ENCODE assay signal across 12 cellular contexts in the genomic region with DNA sequence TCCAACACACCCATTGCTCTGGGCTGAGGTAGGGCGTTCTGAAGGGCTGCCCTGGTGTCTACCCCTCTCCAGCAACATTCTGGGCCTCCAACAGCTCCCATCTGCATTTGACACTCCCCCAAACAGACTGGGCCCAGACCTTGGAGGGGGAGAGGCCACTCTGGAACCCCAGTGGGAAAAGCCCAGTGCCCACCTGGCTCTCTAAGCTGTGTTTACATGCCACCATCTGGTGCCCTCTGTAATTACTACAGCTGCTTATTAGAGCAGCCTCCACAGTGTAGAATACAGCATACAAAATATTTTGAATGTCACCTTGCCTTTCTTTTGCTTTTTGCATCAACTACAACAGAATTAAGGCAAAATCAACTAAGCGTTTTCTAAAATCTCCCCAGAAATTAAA. TPM values are rescaled to one million over a fixed set of nuclear protein-coding genes. Genes with fewer than 3 reads are reported as not detected.
DNase-seq lines count a peak whose midpoint lies in the region; ATAC-seq and TF ChIP-seq lines count a peak whose summit lies in the region.
"Had no signal": no experiment of that assay in that cellular context is flagged by ENCODE, and none has a peak within 500 bp of the region (broad histone marks: within the 10 kb centered on the region; RNA-seq: fewer than 3 reads in every experiment).

No MANE protein-coding gene starts in this region.

- no peak overlapping the region for H3K4me3 Mint-ChIP-seq in T-helper 17 cell
- peak overlapping the region in 2 of 10 donors; percentile 45 to 50 for H3K4me3 Mint-ChIP-seq in naive thymus-derived CD8-positive, alpha-beta T cell

- H2AFZ ChIP-seq in mesenchymal stem cell (ENCODE audit: low read depth, low read length): no peak overlapping the region

- no peak for TF ChIP-seq CTCF in lower lobe of right lung (IDR thresholded peaks at IDR 0.05)

- H4K91ac ChIP-seq in mesenchymal stem cell (ENCODE audit: low read length): no peak overlapping the region

- H3K36me3 ChIP-seq in lower lobe of right lung: no peaks in the 10 kb centered on the region
- H3K36me3 ChIP-seq in mesenchymal stem cell (ENCODE audit: control insufficient read depth in 1 of 2, insufficient read depth in 2 of 2, low read depth in 1 of 2, low read length in 2 of 2): no peaks in the 10 kb centered on the region

- peaks cover 11% of the 10 kb centered on the region for H3K4me1 ChIP-seq in lower lobe of right lung
- no peaks in the 10 kb centered on the region for H3K4me1 ChIP-seq in mesenchymal stem cell (ENCODE audit: control insufficient read depth, insufficient read depth, low read depth, low read length)
- H3K4me1 ChIP-seq: Caco-2 had no signal

- H3K27ac Mint-ChIP-seq in T-helper 17 cell: peak overlapping the region; percentile 83
- peak overlapping the region in 9 of 10 donors; percentile 91 to 97 (median 96) for H3K27ac Mint-ChIP-seq in naive thymus-derived CD8-positive, alpha-beta T cell

- 95% methylated on average over 1 of the region's 2 CpGs for WGBS in mesenchymal stem cell

- no peaks in the 10 kb centered on the region for H3K27me3 Mint-ChIP-seq in T-helper 17 cell
- peaks cover 0 to 13% (median 8%) of the 10 kb centered on the region in 5 donors for H3K27me3 Mint-ChIP-seq in naive thymus-derived CD8-positive, alpha-beta T cell

- no peaks in the 10 kb centered on the region for H3K27me3 ChIP-seq in lower lobe of right lung (ENCODE audit: low read depth)
- peaks cover 0 to 12% of the 10 kb centered on the region in 2 experiments for H3K27me3 ChIP-seq in mesenchymal stem cell (ENCODE audit: control insufficient read depth in 1 of 2, insufficient read depth in 1 of 2, low read length in 2 of 2)

- H3K36me3 Mint-ChIP-seq in T-helper 17 cell (ENCODE audit: low read depth): peaks cover 2% of the 10 kb centered on the region
- peaks cover 0 to 5% (median 0%) of the 10 kb centered on the region in 3 donors for H3K36me3 Mint-ChIP-seq in naive thymus-derived CD8-positive, alpha-beta T cell

- intact Hi-C loops in lower lobe of right lung (cut with DNase I): no loop called here

- H4K8ac ChIP-seq in mesenchymal stem cell (ENCODE audit: low read length): no peak overlapping the region

- H2BK12ac ChIP-seq in mesenchymal stem cell (ENCODE audit: low read length in 2 of 2): peak overlapping the region in 1 of 2 experiments; percentile 15

- DNase-seq in NCI-H345 (lab: John Stamatoyannopoulos, UW) (peak; percentile 4), NCI-H345 treated with DMSO at 0.1 percent for 48 hours (lab: John Stamatoyannopoulos, UW; ENCODE audit: unreplicated experiment) (no peak), NCI-H146 (lab: John Stamatoyannopoulos, UW) (peak; percentile 63), T-helper 17 cell (no peak), lower lobe of right lung (no peak), mesenchymal stem cell (no peak)
- no peak for DNase-seq in naive thymus-derived CD8-positive, alpha-beta T cell
- DNase-seq: 8988T, Caco-2, NCI-H526, small intestine had no signal

- no peak overlapping the region for H3K4ac ChIP-seq in mesenchymal stem cell (ENCODE audit: low read depth in 1 of 2, low read length in 2 of 2)

- H2BK5ac ChIP-seq in mesenchymal stem cell (ENCODE audit: low read depth, low read length, poor library complexity, severe bottlenecking): no peak overlapping the region

- H3K23ac ChIP-seq in mesenchymal stem cell (ENCODE audit: low read length in 2 of 2): peak overlapping the region in 1 of 2 experiments; percentile 73

- H3K4me1 Mint-ChIP-seq in T-helper 17 cell: peaks cover 9% of the 10 kb centered on the region
- peaks cover 15 to 40% (median 29%) of the 10 kb centered on the region in 4 donors for H3K4me1 Mint-ChIP-seq in naive thymus-derived CD8-positive, alpha-beta T cell

- no peak overlapping the region for H3K4me2 ChIP-seq in mesenchymal stem cell (ENCODE audit: low read length, poor library complexity, severe bottlenecking)

- H3K27ac ChIP-seq in lower lobe of right lung (no peak overlapping the region), mesenchymal stem cell (ENCODE audit: low read length, poor library complexity, severe bottlenecking) (no peak overlapping the region)

- peaks cover 0 to 3% (median 0%) of the 10 kb centered on the region in 9 donors for H3K9me3 Mint-ChIP-seq in naive thymus-derived CD8-positive, alpha-beta T cell

- H3K9me3 ChIP-seq in T-helper 17 cell (ENCODE audit: control insufficient read depth, low read length, poor library complexity, severe bottlenecking) (no peaks in the 10 kb centered on the region), lower lobe of right lung (no peaks in the 10 kb centered on the region), mesenchymal stem cell (ENCODE audit: control insufficient read depth, low read length) (no peaks in the 10 kb centered on the region)
- H3K9me3 ChIP-seq: Caco-2 had no signal

- H3K14ac ChIP-seq in mesenchymal stem cell (ENCODE audit: low read length in 2 of 2): peak overlapping the region in 1 of 2 experiments; percentile 48

- H3K9ac ChIP-seq in mesenchymal stem cell (ENCODE audit: low read length): no peak overlapping the region

- H2AK5ac ChIP-seq in mesenchymal stem cell (ENCODE audit: low read length, severe bottlenecking): no peak overlapping the region

- no peak overlapping the region for H2BK120ac ChIP-seq in mesenchymal stem cell (ENCODE audit: low read depth, low read length)

- ATAC-seq in T-helper 17 cell (no peak), lower lobe of right lung (no peak), GM19452 (IDR thresholded peaks at IDR 0.05; ENCODE audit: unreplicated experiment) (no peak)
- no peak for ATAC-seq in naive thymus-derived CD8-positive, alpha-beta T cell

- peak overlapping the region in 1 of 2 experiments; percentile 38 for H3K18ac ChIP-seq in mesenchymal stem cell (ENCODE audit: low read depth in 1 of 2, low read length in 2 of 2)

- H3K4me3 ChIP-seq in lower lobe of right lung (no peak overlapping the region), mesenchymal stem cell (ENCODE audit: insufficient read depth in 1 of 2, low read depth in 1 of 2, low read length in 2 of 2) (no peak overlapping the region)

- H2BK15ac ChIP-seq in mesenchymal stem cell (ENCODE audit: low read depth, poor library complexity, severe bottlenecking): no peak overlapping the region

- POLR2A ChIA-PET in naive thymus-derived CD8-positive, alpha-beta T cell (lab: Charles Lee): interaction anchor here (0.9 to 2.6 kb wide), 2 partner anchors 8 to 35 kb away, joined by 4 to 9 read pairs; a partner anchor contains a TSS

- no peaks in the 10 kb centered on the region for H3K79me1 ChIP-seq in mesenchymal stem cell (replicated peaks; ENCODE audit: low read length, poor library complexity, severe bottlenecking)

RNA-seq across cellular contexts. Expression of a gene that starts 35.8 kb away (rescaled TPM):
- total RNA-seq in T-helper 17 cell (10 to 100 TPM; 42.4 to 50.7 TPM), lower lobe of right lung (138 TPM)
- total RNA-seq in naive thymus-derived CD8-positive, alpha-beta T cell: 10 to 100 TPM; 45.5 to 50.5 TPM
- polyA plus RNA-seq in naive thymus-derived CD8-positive, alpha-beta T cell: 10 to 100 TPM; 41.5 to 57.4 (median 50.2) TPM
- 104 TPM for polyA plus RNA-seq in mesenchymal stem cell (2013, experiment 1 of 2)
- 109 TPM for polyA plus RNA-seq in mesenchymal stem cell (2013, experiment 2 of 2)

Comparison
In these comparisons a context has a peak if more than half of its experiments do, and no peak if none do; other contexts are left out.
1. DNase-seq: peak in NCI-H345 (single experiment) and NCI-H146 (single experiment); none in NCI-H345 treated with DMSO at 0.1 percent for 48 hours (single experiment), T-helper 17 cell (0 of 3), naive thymus-derived CD8-positive, alpha-beta T cell (0 of 10), lower lobe of right lung (single experiment) and mesenchymal stem cell (single experiment).